8 cellular contexts compared by ENCODE assay signal in genomic region chr7:130903358-130903974, GRCh38.
DNase-seq lines count a peak whose midpoint lies in the region; ATAC-seq lines count a peak whose summit lies in the region.

No MANE protein-coding gene starts in this region.

- H3K27ac ChIP-seq in SK-N-MC: peak overlapping the region; percentile 96

- H3K36me3 ChIP-seq in SK-N-MC (ENCODE audit: insufficient read depth, low read length): peaks cover 71% of the 10 kb centered on the region

- DNase-seq in GM04504 (ENCODE audit: low read depth) (peak; percentile 79), SK-N-MC (ENCODE audit: low read depth, low spot score) (no peak), sciatic nerve (ENCODE audit: low spot score) (no peak), NCI-H345 treated with DMSO at 0.1 percent for 48 hours (lab: John Stamatoyannopoulos, UW; ENCODE audit: unreplicated experiment) (no peak), 8988T (no peak), NCI-H1694 treated with DMSO at 0.1 percent for 48 hours (lab: John Stamatoyannopoulos, UW) (no peak)
- DNase-seq in stimulated activated naive CD4-positive, alpha-beta T cell (lab: John Stamatoyannopoulos, UW): no peak

- H3K4me3 ChIP-seq in SK-N-MC: peak overlapping the region; percentile 56; the same call in 1 of the 2 replicates

- peaks cover 5% of the 10 kb centered on the region; the same call in 1 of the 2 replicates for H3K9me3 ChIP-seq in SK-N-MC (ENCODE audit: low read depth, low read length)

- intact Hi-C loops in sciatic nerve (cut with DNase I): no loop called here

- ATAC-seq in esophagus mucosa (peak; percentile 66), sciatic nerve (peak; percentile 48)

- H3K9ac ChIP-seq in SK-N-MC (ENCODE audit: insufficient read length): peak overlapping the region; percentile 3
